ENCODE assay signal across 11 cellular contexts in genomic region chr19:46221981-46222610, GRCh38. TPM values are rescaled to one million over a fixed set of nuclear protein-coding genes. Genes with fewer than 3 reads are reported as not detected.
DNase-seq lines count a peak whose midpoint lies in the region; ATAC-seq, FAIRE-seq and TF ChIP-seq lines count a peak whose summit lies in the region.
"Had no signal": no experiment of that assay in that cellular context is flagged by ENCODE, and none has a peak within 500 bp of the region (broad histone marks: within the 10 kb centered on the region; RNA-seq: fewer than 3 reads in every experiment).

No MANE protein-coding gene starts in this region.

- H3K18ac ChIP-seq in H1 (ENCODE audit: extremely low read depth, low read length), result no peak overlapping the region
- H3K18ac ChIP-seq in mesendoderm (ENCODE audit: low read length), result no peak overlapping the region

- H2BK5ac ChIP-seq in H1 (ENCODE audit: low read depth, low read length) (no peak overlapping the region), mesendoderm (ENCODE audit: low read length) (no peak overlapping the region)

- H3K79me2 ChIP-seq in H1 (ENCODE audit: control insufficient read depth in 1 of 2, insufficient read depth in 2 of 2, low read length in 2 of 2) (no peaks in the 10 kb centered on the region), mesendoderm (ENCODE audit: control insufficient read depth, insufficient read depth, low read length) (no peaks in the 10 kb centered on the region)

- H3K9me3 Mint-ChIP-seq in Calu3 (ENCODE audit: low read depth, unreplicated experiment) (no peaks in the 10 kb centered on the region), CD14-positive monocyte (peaks cover 0 to 2% (median 0%) of the 10 kb centered on the region in 7 donors)
- H3K9me3 Mint-ChIP-seq: activated B cell treated with CpG ODN at 0.5 μM for 24 hours; CD8-positive, alpha-beta memory T cell had no signal

- H3K79me1 ChIP-seq in H1 (ENCODE audit: low read depth, low read length) (no peaks in the 10 kb centered on the region), mesendoderm (ENCODE audit: low read length) (no peaks in the 10 kb centered on the region)

- no peaks in the 10 kb centered on the region for H3K9me3 ChIP-seq in H1 (ENCODE audit: insufficient read depth in 2 of 2, low read depth in 1 of 2, low read length in 1 of 2)
- no peaks in the 10 kb centered on the region for H3K9me3 ChIP-seq in colonic mucosa

- no peak overlapping the region for H2AFZ ChIP-seq in H1 (ENCODE audit: low read length)

- no TSS peak for BruUV-seq in Calu3 (replicated peaks; lab: Mats Ljungman, UMichigan)

- H4K8ac ChIP-seq in H1 (ENCODE audit: extremely low read depth, insufficient read depth, low read length) (no peak overlapping the region), mesendoderm (ENCODE audit: low read depth, low read length) (no peak overlapping the region)

- TF ChIP-seq EP300 in H1 (IDR thresholded peaks at IDR 0.05; ENCODE audit: borderline replicate concordance in 1 of 2, low read depth in 2 of 2, low read length in 2 of 2), result no peak

- no peak overlapping the region for H3K27ac ChIP-seq in H1 (ENCODE audit: low read depth, low read length)
- no peak overlapping the region for H3K27ac ChIP-seq in mesendoderm (ENCODE audit: low read depth, low read length)
- no peak overlapping the region for H3K27ac ChIP-seq in colonic mucosa
- H3K27ac ChIP-seq: coronary artery had no signal

- no peak overlapping the region for H2BK20ac ChIP-seq in H1 (ENCODE audit: low read length)

- FAIRE-seq in H1 (lab: Jason Lieb, UNC) (no peak), GM12892 (lab: Jason Lieb, UNC) (no peak)

- no peak overlapping the region for H4K91ac ChIP-seq in H1 (replicated peaks; ENCODE audit: insufficient read length, low read length)

- H3K4me2 ChIP-seq in H1 (ENCODE audit: insufficient read depth in 1 of 2, low read depth in 2 of 2, low read length in 2 of 2), result no peak overlapping the region
- no peak overlapping the region for H3K4me2 ChIP-seq in mesendoderm (ENCODE audit: low read length)

- no peaks in the 10 kb centered on the region for H3K23me2 ChIP-seq in H1 (ENCODE audit: low read depth, low read length)

- 70% methylated on average over 7 of the region's 7 CpGs; no CpG with 5 or more reads in 1 of the 2 experiments for WGBS in H1 (ENCODE audit: extremely low coverage in 1 of 2, insufficient coverage in 1 of 2, insufficient read length in 1 of 2, insufficient replicate concordance in 2 of 2, low coverage in 1 of 2, low lambda C conversion rate in 2 of 2, missing lambda C conversion rate in 1 of 2), 2 experiments
- WGBS in mesendoderm (ENCODE audit: extremely low coverage, insufficient coverage, low lambda C conversion rate), result no CpG with 5 or more reads among the region's 7 CpGs

- H3K23ac ChIP-seq in H1 (ENCODE audit: insufficient read length) (no peak overlapping the region), mesendoderm (ENCODE audit: low read length) (no peak overlapping the region)

- TF ChIP-seq POLR2A in H1 (IDR thresholded peaks at IDR 0.05; ENCODE audit: control extremely low read depth in 1 of 2, low read depth in 2 of 2, low read length in 2 of 2) (no peak), GM12892 (IDR thresholded peaks at IDR 0.05; ENCODE audit: low read depth, low read length) (no peak)

- H3K27me3 Mint-ChIP-seq in Calu3 (ENCODE audit: unreplicated experiment), result peaks cover 87% of the 10 kb centered on the region
- peaks cover 6 to 13% (median 10%) of the 10 kb centered on the region in 3 donors for H3K27me3 Mint-ChIP-seq in CD14-positive monocyte (ENCODE audit: low read depth in 3 of 3)

- H3K56ac ChIP-seq in H1 (replicated peaks; ENCODE audit: insufficient read length, low read depth, low read length) (no peak overlapping the region), mesendoderm (ENCODE audit: low read length) (no peak overlapping the region)

- H3K36me3 Mint-ChIP-seq in Calu3 (ENCODE audit: insufficient read depth, unreplicated experiment) (no peaks in the 10 kb centered on the region), CD14-positive monocyte (no peaks in the 10 kb centered on the region)
- H3K36me3 Mint-ChIP-seq: CD8-positive, alpha-beta memory T cell had no signal

- H3K4me1 ChIP-seq in H1 (replicated peaks in 1 of 4; ENCODE audit: control insufficient read depth in 3 of 4, insufficient read depth in 4 of 4, low read length in 3 of 4), result 0 out of 7 replicates have a peak, but pooled peaks cover 0 to 3% (median 0%) of the 10 kb centered on the region in 4 experiments
- no peaks in the 10 kb centered on the region for H3K4me1 ChIP-seq in mesendoderm (ENCODE audit: control insufficient read depth, low read depth, low read length)
- no peaks in the 10 kb centered on the region for H3K4me1 ChIP-seq in colonic mucosa

- H4K20me1 ChIP-seq in H1 (replicated peaks in 1 of 2; ENCODE audit: control insufficient read depth in 1 of 2, insufficient read depth in 2 of 2, low read length in 2 of 2), result peaks cover 0 to 3% of the 10 kb centered on the region in 2 experiments

- H2BK120ac ChIP-seq in H1 (replicated peaks; ENCODE audit: low read depth, low read length) (no peak overlapping the region), mesendoderm (ENCODE audit: low read depth, low read length) (no peak overlapping the region)

- H3K4ac ChIP-seq in H1 (replicated peaks; ENCODE audit: insufficient read length, low read depth, low read length) (no peak overlapping the region), mesendoderm (ENCODE audit: low read depth, low read length) (no peak overlapping the region)

- H4K5ac ChIP-seq in H1 (ENCODE audit: insufficient read length, low read depth, low read length), result no peak overlapping the region
- no peak overlapping the region for H4K5ac ChIP-seq in mesendoderm (ENCODE audit: low read length)

- H2AK5ac ChIP-seq in H1 (ENCODE audit: low read depth, low read length) (no peak overlapping the region), mesendoderm (ENCODE audit: low read length) (no peak overlapping the region)

- POLR2A ChIA-PET in H1 (lab: Charles Lee; ENCODE audit: partially characterized antibody), result no interaction called here

- H2BK12ac ChIP-seq in H1 (ENCODE audit: low read depth, low read length), result no peak overlapping the region

- TF ChIP-seq RAD21 in H1 (IDR thresholded peaks at IDR 0.05 in 1 of 2, conservative IDR thresholded peaks at IDR 0.05 in 1 of 2; ENCODE audit: low read depth in 2 of 2, low read length in 2 of 2), result no peak

- intact Hi-C loops in Calu3 (cut with micrococcal nuclease; ENCODE audit: unreplicated experiment), result no loop called here
- intact Hi-C loops in CD14-positive monocyte (cut with micrococcal nuclease), result no loop called here
- intact Hi-C loops in colonic mucosa (cut with DNase I), result no loop called here

- H3K9ac ChIP-seq in H1 (replicated peaks in 1 of 4; ENCODE audit: extremely low read depth in 1 of 4, low read depth in 3 of 4, low read length in 3 of 4), result no peak overlapping the region
- no peak overlapping the region for H3K9ac ChIP-seq in mesendoderm (ENCODE audit: low read length)
- H3K9ac ChIP-seq in colonic mucosa (ENCODE audit: low read depth in 2 of 2, low read length in 2 of 2), result no peak overlapping the region

- TF ChIP-seq CTCF in Calu3 (IDR thresholded peaks at IDR 0.05; ENCODE audit: unreplicated experiment), result no peak
- no peak for TF ChIP-seq CTCF in H1 (IDR thresholded peaks at IDR 0.05; ENCODE audit: control extremely low read depth in 1 of 3, insufficient read depth in 1 of 3, low read depth in 1 of 3, low read length in 3 of 3)
- TF ChIP-seq CTCF in CD14-positive monocyte (IDR thresholded peaks at IDR 0.05), result no peak
- no peak for TF ChIP-seq CTCF in colonic mucosa (IDR thresholded peaks at IDR 0.05)

- H3K4me3 ChIP-seq in H1 (ENCODE audit: extremely low read depth in 1 of 4, insufficient read depth in 2 of 4, low read depth in 3 of 4, low read length in 4 of 4) (no peak overlapping the region), mesendoderm (ENCODE audit: low read length) (no peak overlapping the region), colonic mucosa (no peak overlapping the region)
- H3K4me3 ChIP-seq: coronary artery had no signal

- H3K27me3 ChIP-seq in H1 (replicated peaks in 1 of 4; ENCODE audit: control insufficient read depth in 3 of 4, extremely low read depth in 1 of 4, insufficient read depth in 3 of 4, low read length in 3 of 4), result peaks cover 0 to 2% (median 0%) of the 10 kb centered on the region in 4 experiments; a peak in 1 of 7 replicates
- no peaks in the 10 kb centered on the region for H3K27me3 ChIP-seq in mesendoderm (ENCODE audit: insufficient read depth, low read length, poor library complexity)
- no peaks in the 10 kb centered on the region for H3K27me3 ChIP-seq in colonic mucosa

- H3K36me3 ChIP-seq in H1 (ENCODE audit: control insufficient read depth in 2 of 4, insufficient read depth in 4 of 4, low read length in 3 of 4) (no peaks in the 10 kb centered on the region), mesendoderm (ENCODE audit: control insufficient read depth, insufficient read depth, low read length) (no peaks in the 10 kb centered on the region), colonic mucosa (no peaks in the 10 kb centered on the region)

- ATAC-seq in GM19035 (IDR thresholded peaks at IDR 0.05; ENCODE audit: unreplicated experiment), result no peak

- H3K14ac ChIP-seq in H1 (ENCODE audit: insufficient read length), result no peak overlapping the region

- H3K4me1 Mint-ChIP-seq in Calu3 (ENCODE audit: low read depth, unreplicated experiment) (peaks cover 58% of the 10 kb centered on the region), CD14-positive monocyte (no peaks in the 10 kb centered on the region)
- H3K4me1 Mint-ChIP-seq: activated B cell treated with CpG ODN at 0.5 μM for 24 hours had no signal

- H3K4me3 Mint-ChIP-seq in Calu3 (ENCODE audit: low read depth, unreplicated experiment) (peak overlapping the region; percentile 24), CD14-positive monocyte (no peak overlapping the region)
- H3K4me3 Mint-ChIP-seq: activated B cell treated with CpG ODN at 0.5 μM for 24 hours; CD8-positive, alpha-beta memory T cell had no signal

- CTCF ChIA-PET in Calu3 (lab: Charles Lee) (interaction anchor here (0.6 to 2.7 kb wide), 8 partner anchors 8 to 518 kb away, joined by 3 to 7 read pairs (median 3); partner anchors contain the start of gene SIX5), H1 (lab: Charles Lee; ENCODE audit: partially characterized antibody) (interaction anchor here (1.0 to 1.2 kb wide), 2 partner anchors 10 to 42 kb away, joined by 3 to 4 read pairs; no protein-coding TSS in a partner anchor)

- no peak overlapping the region for H2BK15ac ChIP-seq in H1 (ENCODE audit: low read length)
- H2BK15ac ChIP-seq in mesendoderm (replicated peaks; ENCODE audit: low read depth), result no peak overlapping the region

- H3K27ac Mint-ChIP-seq in Calu3 (ENCODE audit: unreplicated experiment), result no peak overlapping the region
- no peak overlapping the region for H3K27ac Mint-ChIP-seq in CD14-positive monocyte
- H3K27ac Mint-ChIP-seq: activated B cell treated with CpG ODN at 0.5 μM for 24 hours; CD8-positive, alpha-beta memory T cell had no signal

- DNase-seq in Calu3, result peak; percentile 83
- DNase-seq in NCI-H460 (ENCODE audit: extremely low read depth, low read depth), result peak; percentile 62
- DNase-seq in H1 (ENCODE audit: low read depth in 1 of 2, low spot score in 2 of 2), result peak in 1 of 2 experiments; percentile 50
- DNase-seq in mesendoderm, result peak; percentile 63
- no peak for DNase-seq in CD14-positive monocyte (ENCODE audit: low spot score)
- DNase-seq in colonic mucosa, result no peak
- no peak for DNase-seq in GM12892 (ENCODE audit: insufficient read length)
- DNase-seq: activated B cell treated with CpG ODN at 0.5 μM for 24 hours; CD8-positive, alpha-beta memory T cell had no signal

RNA-seq across cellular contexts. Expression of gene IGFL1, which starts 7.4 kb away (rescaled TPM):
- total RNA-seq in Calu3 (2022) (not detected in 2 replicates), colonic mucosa (not detected)
- not detected in 2 replicates for total RNA-seq in NCI-H460 (2014; rRNA removed; shearing (Covaris generic))
- not detected in 2 replicates for polyA plus RNA-seq in NCI-H460 (2014; cell fraction: nucleus; rRNA removed)
- total RNA-seq in H1 (2021; fragmentation: NEBNext Ultra II Directional; extraction: Animal tissue kit (Norgen Biotek cat#: 25700)), result not detected in 2 replicates
- polyA plus RNA-seq in H1 (2011; rRNA removed) (not detected in 2 replicates), CD14-positive monocyte (not detected)
- not detected for polyA plus RNA-seq in H1 (2011; cell fraction: cytosol; rRNA removed)
- not detected for polyA plus RNA-seq in H1 (2011; cell fraction: nucleus; rRNA removed)
- polyA plus RNA-seq in H1 (2012, experiment 1 of 2), result not detected in 4 replicates
- not detected for polyA plus RNA-seq in H1 (2012, experiment 2 of 2)
- 0.08 TPM for polyA plus RNA-seq in H1 (2013, experiment 1 of 2)
- not detected for polyA plus RNA-seq in H1 (2013, experiment 2 of 2)
- not detected in 2 replicates for polyA minus RNA-seq in H1 (2011; rRNA and poly(A)+ RNA removed)
- not detected for polyA minus RNA-seq in H1 (2011; cell fraction: cytosol; rRNA and poly(A)+ RNA removed)
- polyA minus RNA-seq in H1 (2011; cell fraction: nucleus; rRNA and poly(A)+ RNA removed), result not detected
- 0.83 TPM for polyA plus RNA-seq in mesendoderm (2013, experiment 1 of 2)
- 0.63 TPM for polyA plus RNA-seq in mesendoderm (2013, experiment 2 of 2)
- not detected for polyA plus RNA-seq in GM12892 (2012; ENCODE audit: missing spikeins)
- total RNA-seq: activated B cell treated with CpG ODN at 0.5 μM for 24 hours; CD8-positive, alpha-beta memory T cell had no signal
- polyA plus RNA-seq: CD8-positive, alpha-beta memory T cell had no signal

Comparison
In these comparisons a context has a peak if more than half of its experiments do, and no peak if none do; other contexts are left out.
1. DNase-seq: peak in Calu3 (single experiment), NCI-H460 (single experiment) and mesendoderm (single experiment); none in CD14-positive monocyte (single experiment), colonic mucosa (single experiment) and GM12892 (single experiment).